ENCODE assay signal across 16 cellular contexts in the genomic region with DNA sequence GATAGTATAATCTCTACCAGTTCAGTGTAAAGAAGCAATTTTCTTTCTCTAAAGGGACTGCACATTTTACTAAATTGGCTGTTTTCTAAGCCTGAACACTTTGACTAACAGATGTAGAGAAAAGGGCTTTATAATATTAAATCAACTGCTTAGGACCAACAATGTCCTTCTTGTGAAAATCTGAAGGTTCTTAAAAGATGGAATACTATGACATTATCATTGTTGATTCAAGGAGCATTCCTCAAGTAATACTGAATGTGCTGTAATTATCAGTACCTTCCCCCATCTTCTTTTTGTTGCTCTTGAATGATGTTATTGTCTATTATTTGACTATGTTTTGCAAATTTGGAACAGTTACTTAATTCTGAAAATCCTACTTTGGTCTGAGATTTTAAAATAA.
"Had no signal": no experiment of that assay in that cellular context is flagged by ENCODE, and none has a peak within 500 bp of the region (broad histone marks: within the 10 kb centered on the region; RNA-seq: fewer than 3 reads in every experiment).

No MANE protein-coding gene starts in this region.

- H3K27me3 ChIP-seq: ascending aorta, hepatocyte, right lobe of liver, thyroid gland had no signal

- H3K27ac ChIP-seq: ascending aorta, hepatocyte, left ventricle myocardium inferior, psoas muscle, right lobe of liver, thyroid gland had no signal

- DNase-seq: activated B cell treated with CpG ODN at 0.5 μM for 24 hours; activated CD4-positive, alpha-beta T cell treated with anti-CD3 and anti-CD28 coated beads, Interleukin-2, amount 10 ng/mL, durations not matched to agents 24 days and 14 days; activated CD8-positive, alpha-beta memory T cell treated with anti-CD3 and anti-CD28 coated beads, Interleukin-2, amount 50 U/mL, for 4 hours; activated CD8-positive, alpha-beta T cell treated with anti-CD3 and anti-CD28 coated beads, Interleukin-2, amount 10 ng/mL, durations not matched to agents 7 days and 5 days; activated naive CD4-positive, alpha-beta T cell; activated naive CD8-positive, alpha-beta T cell treated with anti-CD3 and anti-CD28 coated beads, Interleukin-2, amount 50 U/mL, for 24 hours; erythroblast; left ventricle myocardium inferior; mesenchymal stem cell; psoas muscle; right lobe of liver; stimulated activated naive CD8-positive, alpha-beta T cell treated with anti-CD3 and anti-CD28 coated beads, Interleukin-15, amount 100 ng/mL, for 72 hours; T-helper 17 cell; thyroid gland had no signal

- H3K9me3 ChIP-seq: ascending aorta, left ventricle myocardium inferior, psoas muscle, right lobe of liver, thyroid gland had no signal

- H3K9me3 Mint-ChIP-seq: activated B cell treated with CpG ODN at 0.5 μM for 24 hours; activated CD4-positive, alpha-beta T cell treated with anti-CD3 and anti-CD28 coated beads, Interleukin-2, amount 10 ng/mL, durations not matched to agents 24 days and 14 days; activated naive CD8-positive, alpha-beta T cell treated with anti-CD3 and anti-CD28 coated beads, Interleukin-2, amount 50 U/mL, for 24 hours; stimulated activated naive CD8-positive, alpha-beta T cell treated with anti-CD3 and anti-CD28 coated beads, Interleukin-15, amount 100 ng/mL, for 72 hours had no signal

- H3K27ac Mint-ChIP-seq: activated B cell treated with CpG ODN at 0.5 μM for 24 hours; activated CD4-positive, alpha-beta T cell treated with anti-CD3 and anti-CD28 coated beads, Interleukin-2, amount 10 ng/mL, durations not matched to agents 24 days and 14 days; activated CD8-positive, alpha-beta T cell treated with anti-CD3 and anti-CD28 coated beads, Interleukin-2, amount 10 ng/mL, durations not matched to agents 7 days and 5 days; activated naive CD8-positive, alpha-beta T cell treated with anti-CD3 and anti-CD28 coated beads, Interleukin-2, amount 50 U/mL, for 24 hours; stimulated activated naive CD8-positive, alpha-beta T cell treated with anti-CD3 and anti-CD28 coated beads, Interleukin-15, amount 100 ng/mL, for 72 hours had no signal

- H3K4me3 Mint-ChIP-seq: activated B cell treated with CpG ODN at 0.5 μM for 24 hours; activated CD4-positive, alpha-beta T cell treated with anti-CD3 and anti-CD28 coated beads, Interleukin-2, amount 10 ng/mL, durations not matched to agents 24 days and 14 days; activated CD8-positive, alpha-beta T cell treated with anti-CD3 and anti-CD28 coated beads, Interleukin-2, amount 10 ng/mL, durations not matched to agents 7 days and 5 days; activated naive CD8-positive, alpha-beta T cell treated with anti-CD3 and anti-CD28 coated beads, Interleukin-2, amount 50 U/mL, for 24 hours; stimulated activated naive CD8-positive, alpha-beta T cell treated with anti-CD3 and anti-CD28 coated beads, Interleukin-15, amount 100 ng/mL, for 72 hours; T-helper 17 cell had no signal

- H3K4me1 ChIP-seq: right lobe of liver had no signal

- H2AFZ ChIP-seq: hepatocyte had no signal

- H3K27me3 Mint-ChIP-seq: activated B cell treated with CpG ODN at 0.5 μM for 24 hours; activated CD4-positive, alpha-beta T cell treated with anti-CD3 and anti-CD28 coated beads, Interleukin-2, amount 10 ng/mL, durations not matched to agents 24 days and 14 days; activated naive CD8-positive, alpha-beta T cell treated with anti-CD3 and anti-CD28 coated beads, Interleukin-2, amount 50 U/mL, for 24 hours; stimulated activated naive CD8-positive, alpha-beta T cell treated with anti-CD3 and anti-CD28 coated beads, Interleukin-15, amount 100 ng/mL, for 72 hours; T-helper 17 cell had no signal

- H3K4me3 ChIP-seq: ascending aorta, hepatocyte, left ventricle myocardium inferior, psoas muscle, right lobe of liver, thyroid gland had no signal

- ATAC-seq: activated CD8-positive, alpha-beta T cell treated with anti-CD3 and anti-CD28 coated beads, Interleukin-2, amount 10 ng/mL, durations not matched to agents 7 days and 5 days; activated naive CD8-positive, alpha-beta T cell treated with anti-CD3 and anti-CD28 coated beads, Interleukin-2, amount 50 U/mL, for 24 hours; psoas muscle; right lobe of liver; stimulated activated naive CD8-positive, alpha-beta T cell treated with anti-CD3 and anti-CD28 coated beads, Interleukin-15, amount 100 ng/mL, for 72 hours; T-helper 17 cell had no signal

- H3K36me3 ChIP-seq: ascending aorta, left ventricle myocardium inferior, right lobe of liver, thyroid gland had no signal

- H3K4me2 ChIP-seq: hepatocyte had no signal
